In genomic region chr13:50991624-50992610, GRCh38 we compare ENCODE assay signal across 8 cellular contexts.
DNase-seq lines count a peak whose midpoint lies in the region; ATAC-seq lines count a peak whose summit lies in the region.

No MANE protein-coding gene starts in this region.

- H3K9me3 Mint-ChIP-seq in activated T-cell treated with anti-CD3 and anti-CD28 coated beads, Interleukin-2, amount 50 U/mL, for 4 hours, result peaks cover 4% of the 10 kb centered on the region
- peaks cover 0 to 3% (median 0%) of the 10 kb centered on the region in 7 donors for H3K9me3 Mint-ChIP-seq in naive B cell

- peak; percentile 84 to 87 for ATAC-seq in activated T-cell treated with anti-CD3 and anti-CD28 coated beads, Interleukin-2, amount 50 U/mL, for 4 hours
- ATAC-seq in HG02938 (IDR thresholded peaks at IDR 0.05; ENCODE audit: unreplicated experiment) (peak; percentile 83), naive B cell (ENCODE audit: low read depth in 2 of 2) (peak; percentile 80 to 83)

- H3K27ac Mint-ChIP-seq in naive B cell, result peak overlapping the region; percentile 49 to 84 (median 66)

- DNase-seq in activated T-cell treated with anti-CD3 and anti-CD28 coated beads, Interleukin-2, amount 50 U/mL, for 4 hours, result no peak
- DNase-seq in activated T-cell treated with anti-CD3 and anti-CD28 coated beads for 4 hours, result no peak
- DNase-seq in RPMI8226, result peak; percentile 47
- peak; percentile 18 for DNase-seq in naive B cell
- DNase-seq in cortex of kidney (lab: John Stamatoyannopoulos, UW), result no peak
- no peak for DNase-seq in NCI-H2081 treated with DMSO at 0.1 percent for 48 hours (lab: John Stamatoyannopoulos, UW)
- no peak for DNase-seq in kidney tubule cell (ENCODE audit: low spot score)

- H3K36me3 Mint-ChIP-seq in activated T-cell treated with anti-CD3 and anti-CD28 coated beads, Interleukin-2, amount 50 U/mL, for 4 hours (ENCODE audit: insufficient read depth), result no peaks in the 10 kb centered on the region
- no peaks in the 10 kb centered on the region for H3K36me3 Mint-ChIP-seq in naive B cell

- H3K4me1 Mint-ChIP-seq in activated T-cell treated with anti-CD3 and anti-CD28 coated beads, Interleukin-2, amount 50 U/mL, for 4 hours (ENCODE audit: low read depth), result peaks cover 14% of the 10 kb centered on the region
- H3K4me1 Mint-ChIP-seq in naive B cell, result peaks cover 25 to 34% (median 26%) of the 10 kb centered on the region in 3 donors

- H3K27me3 Mint-ChIP-seq in activated T-cell treated with anti-CD3 and anti-CD28 coated beads, Interleukin-2, amount 50 U/mL, for 4 hours (ENCODE audit: low read depth), result no peaks in the 10 kb centered on the region
- H3K27me3 Mint-ChIP-seq in naive B cell, result no peaks in the 10 kb centered on the region

- H3K4me3 Mint-ChIP-seq in activated T-cell treated with anti-CD3 and anti-CD28 coated beads, Interleukin-2, amount 50 U/mL, for 4 hours, result no peak overlapping the region
- peak overlapping the region in 7 of 8 donors; percentile 2 to 77 (median 68) for H3K4me3 Mint-ChIP-seq in naive B cell

Comparison
In these comparisons a context has a peak if more than half of its experiments do, and no peak if none do; other contexts are left out.
1. DNase-seq: peak in RPMI8226 (single experiment) and naive B cell (single experiment); none in activated T-cell treated with anti-CD3 and anti-CD28 coated beads, Interleukin-2, amount 50 U/mL, for 4 hours (single experiment), activated T-cell treated with anti-CD3 and anti-CD28 coated beads for 4 hours (single experiment), cortex of kidney (single experiment), NCI-H2081 treated with DMSO at 0.1 percent for 48 hours (single experiment) and kidney tubule cell (single experiment).
2. Peak in every context shown above with its lines, with median percentiles within 50 percentile points of each other: ATAC-seq.